14 cellular contexts compared by ENCODE assay signal in genomic region chr2:42819160-42819559, GRCh38. TPM values are rescaled to one million over a fixed set of nuclear protein-coding genes. Genes with fewer than 3 reads are reported as not detected.
"Had no signal": no experiment of that assay in that cellular context is flagged by ENCODE, and none has a peak within 500 bp of the region (broad histone marks: within the 10 kb centered on the region; RNA-seq: fewer than 3 reads in every experiment).

No MANE protein-coding gene starts in this region.

- H3K27ac ChIP-seq: body of pancreas, dorsolateral prefrontal cortex, hepatocyte, sigmoid colon, thoracic aorta had no signal

- DNase-seq: activated CD4-positive, alpha-beta memory T cell treated with anti-CD3 and anti-CD28 coated beads for 36 hours; activated CD8-positive, alpha-beta memory T cell treated with anti-CD3 and anti-CD28 coated beads, Interleukin-2, amount 10 ng/mL, durations not matched to agents 7 days and 5 days; amniotic stem cell; body of pancreas; dorsolateral prefrontal cortex; foreskin fibroblast; mesenchymal stem cell; natural killer cell; posterior cingulate gyrus; sigmoid colon; stimulated activated CD4-positive, alpha-beta T cell treated with anti-CD3 and anti-CD28 coated beads, Interleukin-4, amount 100 ng/mL, for 4 hours; T-helper 2 cell had no signal

- H3K4me1 ChIP-seq: body of pancreas had no signal

- H3K79me2 ChIP-seq: hepatocyte had no signal

- H3K27me3 ChIP-seq: body of pancreas, dorsolateral prefrontal cortex, hepatocyte, sigmoid colon had no signal

- H3K4me3 ChIP-seq: body of pancreas, dorsolateral prefrontal cortex, hepatocyte, sigmoid colon, thoracic aorta had no signal

- H3K4me2 ChIP-seq: hepatocyte had no signal

- H3K9me3 ChIP-seq: body of pancreas, sigmoid colon, thoracic aorta had no signal

- H2AFZ ChIP-seq: hepatocyte had no signal

- H3K36me3 ChIP-seq: sigmoid colon, thoracic aorta had no signal

RNA-seq across cellular contexts. Expression of gene OXER1, which starts 55.2 kb away (rescaled TPM):
- total RNA-seq: activated CD4-positive, alpha-beta memory T cell treated with anti-CD3 and anti-CD28 coated beads for 36 hours had no signal
